20 cellular contexts compared by ENCODE assay signal in the genomic region with DNA sequence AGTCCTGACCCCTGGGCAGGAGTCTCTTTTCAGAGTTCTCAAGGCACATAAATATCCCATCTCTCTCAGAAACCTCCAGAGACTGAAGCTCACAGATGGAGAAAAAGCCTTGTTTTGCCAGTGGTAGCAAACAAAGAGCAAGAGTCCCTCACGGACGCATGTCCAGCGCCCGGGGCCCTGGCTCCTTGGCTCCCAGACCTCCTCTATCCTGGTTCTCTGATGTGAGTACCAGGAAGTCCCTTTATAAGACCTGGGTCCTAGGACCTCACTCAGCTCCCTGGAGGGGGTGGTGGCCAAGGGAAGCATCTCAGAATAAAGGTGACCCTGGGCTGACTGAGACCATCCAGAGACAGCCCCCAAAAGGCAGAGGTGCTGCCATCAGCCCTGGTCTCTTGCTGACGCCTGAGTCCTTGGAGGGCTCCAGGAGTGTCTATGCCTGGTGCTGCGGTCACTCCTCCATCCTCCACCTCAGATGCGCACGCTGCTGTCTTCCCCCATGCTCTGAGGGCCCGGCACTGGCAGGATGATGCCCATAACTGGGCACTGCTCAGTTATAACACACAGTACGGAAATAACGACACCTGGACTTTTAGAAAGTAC.
"Had no signal": no experiment of that assay in that cellular context is flagged by ENCODE, and none has a peak within 500 bp of the region (broad histone marks: within the 10 kb centered on the region; RNA-seq: fewer than 3 reads in every experiment).

No MANE protein-coding gene starts in this region.

- H3K27me3 ChIP-seq: cardiac muscle cell, colonic mucosa, neural progenitor cell, testis, tibial nerve had no signal

- H3K9me3 ChIP-seq: colonic mucosa, prostate gland, testis, tibial nerve had no signal

- ATAC-seq: left colon; stimulated activated effector memory CD8-positive, alpha-beta T cell treated with anti-CD3 and anti-CD28 coated beads, Interleukin-12 subunit alpha, Interleukin-12 subunit beta, amount 100 ng/mL, for 72 hours had no signal

- H3K27ac ChIP-seq: cardiac muscle cell, colonic mucosa, foreskin keratinocyte, neural progenitor cell, parathyroid adenoma, prostate gland, testis had no signal

- H3K4me3 ChIP-seq: cardiac muscle cell, colonic mucosa, neural progenitor cell, prostate gland, testis, tibial nerve had no signal

- DNase-seq: cerebellar nuclear complex; colonic mucosa; dermis blood vessel endothelial cell; effector CD4-positive, alpha-beta T cell; endodermal cell; erythroblast; foreskin keratinocyte; kidney; left colon; occipital lobe; retina; small intestine; stimulated activated CD4-positive, alpha-beta T cell treated with anti-CD3 and anti-CD28 coated beads, Interleukin-2, amount 100 ng/mL, for 48 hours; testis had no signal

- H3K4me1 ChIP-seq: neural progenitor cell, prostate gland, testis had no signal

- H3K36me3 ChIP-seq: cardiac muscle cell, colonic mucosa, neural progenitor cell, prostate gland had no signal
